11 cellular contexts compared by ENCODE assay signal in the genomic region with DNA sequence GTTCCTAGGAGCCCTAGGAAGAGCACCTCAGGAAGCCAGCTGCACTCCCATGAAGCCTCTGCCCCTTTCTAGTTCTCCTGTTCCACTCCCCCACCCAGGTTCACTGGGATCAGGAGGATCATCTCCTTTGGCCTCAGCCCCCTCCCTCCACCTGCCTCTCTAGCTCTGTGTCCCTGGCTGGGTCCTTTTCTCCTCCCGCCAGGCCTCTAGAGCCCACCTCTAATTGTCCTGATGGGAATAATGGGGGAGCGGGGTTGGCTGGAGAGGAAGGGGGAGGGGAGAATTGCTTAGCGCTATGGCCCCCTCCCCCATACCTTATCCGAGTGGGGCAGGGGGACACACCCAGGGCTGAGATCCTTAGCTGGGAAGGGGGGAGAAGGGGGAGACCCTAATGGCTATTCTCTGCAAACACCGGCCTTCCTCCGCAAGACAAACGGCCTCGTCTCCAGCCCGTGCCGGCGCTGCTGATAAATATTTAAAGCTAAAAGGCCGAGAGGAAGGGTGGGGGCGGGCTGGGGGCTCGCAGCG. TPM values are rescaled to one million over a fixed set of nuclear protein-coding genes. Genes with fewer than 3 reads are reported as not detected.
A peak's percentile ranks its signal among the peaks of the same experiment; 100 is the strongest.
DNase-seq lines count a peak whose midpoint lies in the region; ATAC-seq and TF ChIP-seq lines count a peak whose summit lies in the region.
"Had no signal": no experiment of that assay in that cellular context is flagged by ENCODE, and none has a peak within 500 bp of the region (broad histone marks: within the 10 kb centered on the region; RNA-seq: fewer than 3 reads in every experiment).

No MANE protein-coding gene starts in this region.

- no peaks in the 10 kb centered on the region for H3K36me3 ChIP-seq in right lobe of liver
- no peaks in the 10 kb centered on the region for H3K36me3 ChIP-seq in transverse colon

- H3K4me1 ChIP-seq in right lobe of liver (peaks cover 0 to 13% (median 2%) of the 10 kb centered on the region in 4 donors), transverse colon (peaks cover 0 to 58% (median 48%) of the 10 kb centered on the region in 4 donors)

- WGBS in right lobe of liver (ENCODE audit: insufficient coverage, low coverage, low lambda C conversion rate, missing lambda C conversion rate): 3% methylated on average over 11 of the region's 15 CpGs
- WGBS in transverse colon (ENCODE audit: low coverage in 1 of 2), 2 donors: 13 to 79% methylated on average over 2 to 14 of the region's 15 CpGs

- no peak for TF ChIP-seq CTCF in right lobe of liver (IDR thresholded peaks at IDR 0.05)
- no peak for TF ChIP-seq CTCF in transverse colon (IDR thresholded peaks at IDR 0.05)

- no peak overlapping the region for H3K27ac ChIP-seq in right lobe of liver
- peak overlapping the region; percentile 90 to 94 (median 92) for H3K27ac ChIP-seq in transverse colon

- no peaks in the 10 kb centered on the region for H3K9me3 ChIP-seq in right lobe of liver
- H3K9me3 ChIP-seq in transverse colon: no peaks in the 10 kb centered on the region

- POLR2A ChIA-PET in activated CD4-positive, alpha-beta memory T cell treated with anti-CD3 and anti-CD28 coated beads for 36 hours (lab: Charles Lee): interaction anchor here (0.5 kb wide), 1 partner anchor 505 kb away, joined by 3 read pairs; no protein-coding TSS in a partner anchor

- H3K27me3 ChIP-seq in right lobe of liver (peaks cover 27 to 81% of the 10 kb centered on the region in 2 donors), transverse colon (peaks cover 43% of the 10 kb centered on the region)

- peak overlapping the region in 2 of 3 donors; percentile 25 to 43 for H3K4me3 ChIP-seq in right lobe of liver
- H3K4me3 ChIP-seq in transverse colon: peak overlapping the region; percentile 62 to 75 (median 68)

- peaks cover 39% of the 10 kb centered on the region for H3K4me1 Mint-ChIP-seq in activated naive CD4-positive, alpha-beta T cell treated with anti-CD3 and anti-CD28 coated beads, Interleukin-2, amount 50 U/mL, for 24 hours
- H3K4me1 Mint-ChIP-seq in activated CD4-positive, alpha-beta memory T cell treated with anti-CD3 and anti-CD28 coated beads for 36 hours (ENCODE audit: low read depth): peaks cover 32% of the 10 kb centered on the region

- intact Hi-C loops in activated CD4-positive, alpha-beta memory T cell treated with anti-CD3 and anti-CD28 coated beads for 36 hours (cut with micrococcal nuclease): loop anchor here (5.0 to 10.0 kb wide), 3 partner anchors 142 to 583 kb away; no protein-coding TSS in a partner anchor
- intact Hi-C loops in right lobe of liver (cut with DNase I) (loop anchor here in 1 of 2 donors (10.0 kb wide), 1 partner anchor 265 kb away; no protein-coding TSS in a partner anchor), transverse colon (cut with DNase I; ENCODE audit: low total_unique reads) (no loop called here)

- no peaks in the 10 kb centered on the region for H3K9me3 Mint-ChIP-seq in activated naive CD4-positive, alpha-beta T cell treated with anti-CD3 and anti-CD28 coated beads, Interleukin-2, amount 50 U/mL, for 24 hours
- no peaks in the 10 kb centered on the region for H3K9me3 Mint-ChIP-seq in activated CD4-positive, alpha-beta memory T cell treated with anti-CD3 and anti-CD28 coated beads for 36 hours
- H3K9me3 Mint-ChIP-seq: activated naive CD4-positive, alpha-beta T cell treated with anti-CD3 and anti-CD28 coated beads, Interleukin-2, amount 50 U/mL, for 72 hours had no signal

- no peaks in the 10 kb centered on the region for H3K36me3 Mint-ChIP-seq in activated naive CD4-positive, alpha-beta T cell treated with anti-CD3 and anti-CD28 coated beads, Interleukin-2, amount 50 U/mL, for 24 hours
- H3K36me3 Mint-ChIP-seq in activated CD4-positive, alpha-beta memory T cell treated with anti-CD3 and anti-CD28 coated beads for 36 hours: no peaks in the 10 kb centered on the region

- CTCF ChIA-PET in activated CD4-positive, alpha-beta memory T cell treated with anti-CD3 and anti-CD28 coated beads for 36 hours (lab: Charles Lee): interaction anchor here (0.6 to 1.6 kb wide), 5 partner anchors 12 to 639 kb away, joined by 3 to 7 read pairs (median 3); a partner anchor contains a TSS

- in situ Hi-C loops in transverse colon (cut with MboI; ENCODE audit: low pct_ligation_motif_present in 1 of 4, low pct_unique_long_range_greater_than_20kb in 1 of 4, low sequenced_read_pairs in 3 of 4): no loop called here

- peak overlapping the region; percentile 94 for H3K4me3 Mint-ChIP-seq in activated naive CD4-positive, alpha-beta T cell treated with anti-CD3 and anti-CD28 coated beads, Interleukin-2, amount 50 U/mL, for 24 hours
- peak overlapping the region; percentile 86 for H3K4me3 Mint-ChIP-seq in activated CD4-positive, alpha-beta memory T cell treated with anti-CD3 and anti-CD28 coated beads for 36 hours

- H3K27me3 Mint-ChIP-seq in activated naive CD4-positive, alpha-beta T cell treated with anti-CD3 and anti-CD28 coated beads, Interleukin-2, amount 50 U/mL, for 24 hours: peaks cover 46% of the 10 kb centered on the region
- peaks cover 62% of the 10 kb centered on the region for H3K27me3 Mint-ChIP-seq in activated CD4-positive, alpha-beta memory T cell treated with anti-CD3 and anti-CD28 coated beads for 36 hours

- TF ChIP-seq EP300 in transverse colon (IDR thresholded peaks at IDR 0.05; ENCODE audit: low read depth): no peak

- TF ChIP-seq POLR2A in right lobe of liver (IDR thresholded peaks at IDR 0.05): no peak
- TF ChIP-seq POLR2A in transverse colon (IDR thresholded peaks at IDR 0.05): no peak

- no peak for DNase-seq in activated naive CD4-positive, alpha-beta T cell (lab: John Stamatoyannopoulos, UW)
- DNase-seq in activated CD4-positive, alpha-beta memory T cell treated with anti-CD3 and anti-CD28 coated beads for 36 hours: no peak
- DNase-seq in right lobe of liver: no peak
- no peak for DNase-seq in transverse colon
- DNase-seq in NCI-H2171 treated with DMSO at 0.1 percent for 48 hours (lab: John Stamatoyannopoulos, UW): no peak
- no peak for DNase-seq in globus pallidus (ENCODE audit: low spot score)
- DNase-seq in NCI-H1694 (lab: John Stamatoyannopoulos, UW): no peak

- H3K27ac Mint-ChIP-seq in activated naive CD4-positive, alpha-beta T cell treated with anti-CD3 and anti-CD28 coated beads, Interleukin-2, amount 50 U/mL, for 24 hours: no peak overlapping the region
- no peak overlapping the region for H3K27ac Mint-ChIP-seq in activated CD4-positive, alpha-beta memory T cell treated with anti-CD3 and anti-CD28 coated beads for 36 hours

- ATAC-seq in right lobe of liver: no peak

RNA-seq across cellular contexts. Expression of a gene that starts 1.0 kb away (rescaled TPM):
- total RNA-seq in activated CD4-positive, alpha-beta memory T cell treated with anti-CD3 and anti-CD28 coated beads for 36 hours: under 1 TPM; 0.36 to 0.44 TPM
- under 1 TPM in 4 of 6 experiments, not detected in 2; 0.16 to 0.79 (median 0.30) TPM for total RNA-seq in right lobe of liver
- total RNA-seq in transverse colon: 10 to 100 TPM in 3 of 4 donors, not detected in 1; 11.2 to 20.9 (median 16.7) TPM
- total RNA-seq: temporal lobe had no signal

RNA-seq across cellular contexts. Expression of a gene that starts 5.0 kb away (rescaled TPM):
- under 1 TPM; 0.21 to 0.22 TPM for total RNA-seq in activated CD4-positive, alpha-beta memory T cell treated with anti-CD3 and anti-CD28 coated beads for 36 hours
- total RNA-seq in right lobe of liver: under 1 TPM; 0.18 to 0.83 (median 0.56) TPM
- total RNA-seq in transverse colon: 10 to 100 TPM; 42.7 to 78.4 (median 62.5) TPM
- total RNA-seq: H7, temporal lobe had no signal

RNA-seq across cellular contexts. Expression of a gene that starts 5.3 kb away (rescaled TPM):
- total RNA-seq in activated CD4-positive, alpha-beta memory T cell treated with anti-CD3 and anti-CD28 coated beads for 36 hours: not detected
- total RNA-seq in right lobe of liver: not detected
- 10 to 100 TPM in 2 of 4 donors, 1 to 10 TPM in 2; 1.8 to 21.3 (median 8.9) TPM for total RNA-seq in transverse colon
- total RNA-seq: activated naive CD4-positive, alpha-beta T cell treated with anti-CD3 and anti-CD28 coated beads, Interleukin-2, amount 50 U/mL, for 72 hours; H7 had no signal

RNA-seq across cellular contexts. Expression of a gene that starts 16.2 kb away (rescaled TPM):
- total RNA-seq in activated CD4-positive, alpha-beta memory T cell treated with anti-CD3 and anti-CD28 coated beads for 36 hours: not detected
- total RNA-seq in right lobe of liver: under 1 TPM in 5 of 6 experiments, not detected in 1; 0.11 to 0.29 (median 0.19) TPM
- total RNA-seq in transverse colon: 10 to 100 TPM; 10.5 to 35.4 (median 18.7) TPM
- total RNA-seq: activated naive CD4-positive, alpha-beta T cell treated with anti-CD3 and anti-CD28 coated beads, Interleukin-2, amount 50 U/mL, for 72 hours; H7; temporal lobe had no signal

RNA-seq across cellular contexts. Expression of a gene that starts 16.3 kb away (rescaled TPM):
- 1 to 10 TPM; 1.4 to 1.5 TPM for total RNA-seq in activated CD4-positive, alpha-beta memory T cell treated with anti-CD3 and anti-CD28 coated beads for 36 hours
- not detected for total RNA-seq in right lobe of liver
- total RNA-seq in transverse colon: 10 to 100 TPM; 19.8 to 54.3 (median 29.4) TPM
- total RNA-seq: H7, temporal lobe had no signal

Comparison
In these comparisons a context has a peak if more than half of its experiments do, and no peak if none do; other contexts are left out.
1. H3K27ac ChIP-seq: peak in transverse colon (4 of 4); none in right lobe of liver (0 of 3).
2. RNA of a gene that starts 5.0 kb away (total RNA-seq): 42.7 to 78.4 TPM in transverse colon; 0.18 to 0.83 TPM in right lobe of liver and 0.21 to 0.22 TPM in activated CD4-positive, alpha-beta memory T cell treated with anti-CD3 and anti-CD28 coated beads for 36 hours; every median in the first group is over 10 times any median in the second.